Comparison of ENCODE assay signal across 7 cellular contexts in genomic region chr12:132051718-132052117, GRCh38.
A peak's percentile ranks its signal among the peaks of the same experiment; 100 is the strongest.
DNase-seq lines count a peak whose midpoint lies in the region; ATAC-seq, FAIRE-seq and TF ChIP-seq lines count a peak whose summit lies in the region.
"Not testable (repeated sequence)": the region's sequence is repeated elsewhere in the genome, so short reads cannot be mapped to it uniquely, and the experiment has no call there.

No MANE protein-coding gene starts in this region.

- H2AFZ ChIP-seq in K562 (ENCODE audit: low read depth, low read length), result not testable (repeated sequence)

- H3K4me3 ChIP-seq in HFF-Myc (replicated peaks; ENCODE audit: low read depth, low read length); SJSA1; K562; fibroblast of the aortic adventitia (ENCODE audit: low read depth, low read length): not testable (repeated sequence)

- not testable (repeated sequence) for H4K20me1 ChIP-seq in K562 (replicated peaks; ENCODE audit: control insufficient read depth, insufficient read depth, low read length)

- not testable (repeated sequence) for H3K4me2 ChIP-seq in K562 (ENCODE audit: insufficient read depth, low read length)

- CTCF ChIA-PET in K562 (lab: Yijun Ruan, JAX; ENCODE audit: low intra/inter-chr PET ratio), result interaction anchor here (0.6 kb wide), 1 partner anchor 215 kb away, joined by 3 read pairs; no protein-coding TSS in a partner anchor

- TF ChIP-seq CTCF in HFF-Myc (IDR thresholded peaks at IDR 0.05; ENCODE audit: low read depth, low read length, missing control alignments), result peak; percentile 33
- TF ChIP-seq CTCF in K562 (IDR thresholded peaks at IDR 0.05 in 2 of 3, conservative IDR thresholded peaks at IDR 0.05 in 1 of 3; ENCODE audit: insufficient read depth in 2 of 3, low read depth in 1 of 3, low read length in 3 of 3), result peak; percentile 30 to 48 (median 44); a peak in 3 of 6 replicates
- TF ChIP-seq CTCF in fibroblast of the aortic adventitia (IDR thresholded peaks at IDR 0.05; ENCODE audit: insufficient read depth, low read length), result peak; percentile 38

- TF ChIP-seq POLR2A in K562 (conservative IDR thresholded peaks at IDR 0.05), result not testable (repeated sequence)

- WGBS in K562 (ENCODE audit: insufficient coverage, low coverage, missing lambda C conversion rate), result 67% methylated on average over 11 of the region's 13 CpGs

- not testable (repeated sequence) for BruUV-seq in K562 (replicated peaks; lab: Mats Ljungman, UMichigan)

- DNase-seq in DMS53 (lab: John Stamatoyannopoulos, UW) (peak; percentile 54), NCI-H2196 (lab: John Stamatoyannopoulos, UW; ENCODE audit: unreplicated experiment) (peak; percentile 23), SJSA1 (ENCODE audit: low read depth in 1 of 2, low spot score in 2 of 2) (peak; percentile 22 to 69), K562 (ENCODE audit: extremely low read depth in 1 of 4, low spot score in 3 of 4) (peak in 1 of 4 experiments; percentile 46), fibroblast of the aortic adventitia (ENCODE audit: low read depth) (peak; percentile 14), myocyte (ENCODE audit: low read depth) (peak; percentile 31)
- DNase-seq in HFF-Myc (ENCODE audit: extremely low read depth, low read depth), result not testable (repeated sequence)

- H3K4me1 ChIP-seq in SJSA1 (replicated peaks); K562 (replicated peaks in 1 of 2; ENCODE audit: control insufficient read depth in 2 of 2, insufficient read depth in 2 of 2, low read length in 2 of 2): not testable (repeated sequence)

- intact Hi-C loops in K562 (cut with micrococcal nuclease), result not testable (repeated sequence)

- not testable (repeated sequence) for H3K27me3 ChIP-seq in SJSA1 (replicated peaks); K562 (ENCODE audit: control insufficient read depth in 2 of 2, insufficient read depth in 2 of 2, low read length in 2 of 2)

- POLR2A ChIA-PET in K562 (lab: Yijun Ruan, JAX), result interaction anchor here (0.7 kb wide), 1 partner anchor 12 kb away, joined by 4 read pairs; no protein-coding TSS in a partner anchor

- H3K9ac ChIP-seq in K562 (ENCODE audit: insufficient read depth in 1 of 2, low read depth in 2 of 2, low read length in 2 of 2), result not testable (repeated sequence)

- TF ChIP-seq EP300 in K562 (IDR thresholded peaks at IDR 0.05; ENCODE audit: low read length), result not testable (repeated sequence)

- not testable (repeated sequence) for H3K9me1 ChIP-seq in K562 (ENCODE audit: control insufficient read depth, insufficient read depth, low read length)

- peak in 1 of 2 experiments; percentile 29; a peak in 2 of 4 replicates for TF ChIP-seq RAD21 in K562 (CRISPR knock-in tag; conservative IDR thresholded peaks at IDR 0.05 in 1 of 2, IDR thresholded peaks at IDR 0.05 in 1 of 2)

- H3K27ac ChIP-seq in SJSA1; K562 (ENCODE audit: extremely low read depth, low read depth, low read length): not testable (repeated sequence)

- H3K79me2 ChIP-seq in K562 (ENCODE audit: control insufficient read depth, insufficient read depth, low read length), result not testable (repeated sequence)

- FAIRE-seq in K562 (lab: Jason Lieb, UNC), result peak; percentile 67

- ATAC-seq in K562, result 0 out of 3 replicates have a peak, but pooled peaks have one; percentile 40

- in situ Hi-C loops in K562 (cut with MboI), result not testable (repeated sequence)

- H3K36me3 ChIP-seq in SJSA1, result peaks cover 80% of the 10 kb centered on the region
- peaks cover 84% of the 10 kb centered on the region; the same call in 2 of the 3 replicates for H3K36me3 ChIP-seq in K562 (ENCODE audit: control insufficient read depth, insufficient read depth, low read length)

- not testable (repeated sequence) for H3K9me3 ChIP-seq in SJSA1 (replicated peaks); K562 (replicated peaks; ENCODE audit: control insufficient read depth, insufficient read depth, low read depth, low read length)

TF ChIP-seq in K562, 482 proteins besides CTCF, POLR2A, EP300 and RAD21:
- TF ChIP-seq, protein P1, sequence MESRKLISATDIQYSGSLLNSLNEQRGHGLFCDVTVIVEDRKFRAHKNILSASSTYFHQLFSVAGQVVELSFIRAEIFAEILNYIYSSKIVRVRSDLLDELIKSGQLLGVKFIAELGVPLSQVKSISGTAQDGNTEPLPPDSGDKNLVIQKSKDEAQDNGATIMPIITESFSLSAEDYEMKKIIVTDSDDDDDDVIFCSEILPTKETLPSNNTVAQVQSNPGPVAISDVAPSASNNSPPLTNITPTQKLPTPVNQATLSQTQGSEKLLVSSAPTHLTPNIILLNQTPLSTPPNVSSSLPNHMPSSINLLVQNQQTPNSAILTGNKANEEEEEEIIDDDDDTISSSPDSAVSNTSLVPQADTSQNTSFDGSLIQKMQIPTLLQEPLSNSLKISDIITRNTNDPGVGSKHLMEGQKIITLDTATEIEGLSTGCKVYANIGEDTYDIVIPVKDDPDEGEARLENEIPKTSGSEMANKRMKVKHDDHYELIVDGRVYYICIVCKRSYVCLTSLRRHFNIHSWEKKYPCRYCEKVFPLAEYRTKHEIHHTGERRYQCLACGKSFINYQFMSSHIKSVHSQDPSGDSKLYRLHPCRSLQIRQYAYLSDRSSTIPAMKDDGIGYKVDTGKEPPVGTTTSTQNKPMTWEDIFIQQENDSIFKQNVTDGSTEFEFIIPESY (CRISPR knock-in tag; IDR thresholded peaks at IDR 0.05), result peak; percentile 100
- TF ChIP-seq SMC3 (conservative IDR thresholded peaks at IDR 0.05; ENCODE audit: insufficient read depth, low read depth, low read length), result 0 out of 2 replicates have a peak, but pooled peaks have one; percentile 18
